23 cellular contexts compared by ENCODE assay signal in genomic region chr4:7766086-7766485, GRCh38.
"Had no signal": no experiment of that assay in that cellular context is flagged by ENCODE, and none has a peak within 500 bp of the region (broad histone marks: within the 10 kb centered on the region; RNA-seq: fewer than 3 reads in every experiment).

No MANE protein-coding gene starts in this region.

- H3K4me1 Mint-ChIP-seq: activated B cell treated with CpG ODN at 0.5 μM for 24 hours had no signal

- H3K9me3 ChIP-seq: ovary, psoas muscle, right lobe of liver, tibial nerve had no signal

- H3K4me3 ChIP-seq: ovary, psoas muscle, right lobe of liver, skin epidermis, tibial nerve had no signal

- H3K4me3 Mint-ChIP-seq: activated B cell treated with CpG ODN at 0.5 μM for 24 hours; activated CD4-positive, alpha-beta T cell treated with anti-CD3 and anti-CD28 coated beads for 36 hours; activated naive CD4-positive, alpha-beta T cell treated with anti-CD3 and anti-CD28 coated beads, Interleukin-2, amount 10 ng/mL, durations not matched to agents 7 days and 5 days; dendritic cell treated with granulocyte-macrophage colony-stimulating factor and Interleukin-4, amounts not matched to agents 40 ng/mL and 50 ng/mL, for 4 days; mesothelial cell of epicardium; naive thymus-derived CD8-positive, alpha-beta T cell; stimulated activated effector memory CD8-positive, alpha-beta T cell treated with anti-CD3 and anti-CD28 coated beads, Interleukin-12 subunit alpha, Interleukin-12 subunit beta, amount 100 ng/mL, for 72 hours; stimulated activated naive CD8-positive, alpha-beta T cell treated with anti-CD3 and anti-CD28 coated beads, Interleukin-15, amount 100 ng/mL, for 72 hours had no signal

- H3K27ac Mint-ChIP-seq: activated B cell treated with CpG ODN at 0.5 μM for 24 hours; activated CD4-positive, alpha-beta T cell treated with anti-CD3 and anti-CD28 coated beads for 36 hours; activated naive CD4-positive, alpha-beta T cell treated with anti-CD3 and anti-CD28 coated beads, Interleukin-2, amount 10 ng/mL, durations not matched to agents 7 days and 5 days; dendritic cell treated with granulocyte-macrophage colony-stimulating factor and Interleukin-4, amounts not matched to agents 40 ng/mL and 50 ng/mL, for 4 days; mesothelial cell of epicardium; stimulated activated effector memory CD8-positive, alpha-beta T cell treated with anti-CD3 and anti-CD28 coated beads, Interleukin-12 subunit alpha, Interleukin-12 subunit beta, amount 100 ng/mL, for 72 hours had no signal

- DNase-seq: activated B cell treated with CpG ODN at 0.5 μM for 24 hours; activated CD4-positive, alpha-beta T cell treated with anti-CD3 and anti-CD28 coated beads for 36 hours; activated CD4-positive, alpha-beta T cell treated with anti-CD3 and anti-CD28 coated beads, Interleukin-2, amount 50 U/mL, for 48 hours; activated effector memory CD4-positive, alpha-beta T cell treated with anti-CD3 and anti-CD28 coated beads, Interleukin-2, amount 50 U/mL, for 16 hours; activated naive CD4-positive, alpha-beta T cell treated with anti-CD3 and anti-CD28 coated beads, Interleukin-2, amount 10 ng/mL, durations not matched to agents 7 days and 5 days; activated T-cell treated with anti-CD3 and anti-CD28 coated beads for 4 hours; amygdala; cerebellar nuclear complex; effector CD8-positive, alpha-beta T cell; mammary epithelial cell; stimulated activated CD4-positive, alpha-beta T cell treated with anti-CD3 and anti-CD28 coated beads, Interleukin-2, amount 100 ng/mL, for 24 hours; stimulated activated naive CD8-positive, alpha-beta T cell treated with anti-CD3 and anti-CD28 coated beads, Interleukin-15, amount 100 ng/mL, for 72 hours; T1000 had no signal

- H3K27ac ChIP-seq: ovary, psoas muscle, right lobe of liver, skin epidermis, tibial nerve had no signal

- H3K36me3 ChIP-seq: ovary, right lobe of liver had no signal

- H3K9me3 Mint-ChIP-seq: activated B cell treated with CpG ODN at 0.5 μM for 24 hours; activated naive CD4-positive, alpha-beta T cell treated with anti-CD3 and anti-CD28 coated beads, Interleukin-2, amount 10 ng/mL, durations not matched to agents 7 days and 5 days; dendritic cell treated with granulocyte-macrophage colony-stimulating factor and Interleukin-4, amounts not matched to agents 40 ng/mL and 50 ng/mL, for 4 days; mesothelial cell of epicardium; naive thymus-derived CD8-positive, alpha-beta T cell; stimulated activated effector memory CD8-positive, alpha-beta T cell treated with anti-CD3 and anti-CD28 coated beads, Interleukin-12 subunit alpha, Interleukin-12 subunit beta, amount 100 ng/mL, for 72 hours; stimulated activated naive CD8-positive, alpha-beta T cell treated with anti-CD3 and anti-CD28 coated beads, Interleukin-15, amount 100 ng/mL, for 72 hours had no signal

- ATAC-seq: activated CD4-positive, alpha-beta T cell treated with anti-CD3 and anti-CD28 coated beads for 36 hours; left lobe of liver; naive thymus-derived CD8-positive, alpha-beta T cell; psoas muscle; right lobe of liver; stimulated activated effector memory CD8-positive, alpha-beta T cell treated with anti-CD3 and anti-CD28 coated beads, Interleukin-12 subunit alpha, Interleukin-12 subunit beta, amount 100 ng/mL, for 72 hours; stimulated activated naive CD8-positive, alpha-beta T cell treated with anti-CD3 and anti-CD28 coated beads, Interleukin-15, amount 100 ng/mL, for 72 hours had no signal

- H3K27me3 ChIP-seq: ovary, right lobe of liver, tibial nerve had no signal

- H3K4me1 ChIP-seq: psoas muscle, right lobe of liver, tibial nerve had no signal

- H3K27me3 Mint-ChIP-seq: activated CD4-positive, alpha-beta T cell treated with anti-CD3 and anti-CD28 coated beads for 36 hours; activated naive CD4-positive, alpha-beta T cell treated with anti-CD3 and anti-CD28 coated beads, Interleukin-2, amount 10 ng/mL, durations not matched to agents 7 days and 5 days; naive thymus-derived CD8-positive, alpha-beta T cell; stimulated activated naive CD8-positive, alpha-beta T cell treated with anti-CD3 and anti-CD28 coated beads, Interleukin-15, amount 100 ng/mL, for 72 hours had no signal
